27 cellular contexts compared by ENCODE assay signal in the genomic region with DNA sequence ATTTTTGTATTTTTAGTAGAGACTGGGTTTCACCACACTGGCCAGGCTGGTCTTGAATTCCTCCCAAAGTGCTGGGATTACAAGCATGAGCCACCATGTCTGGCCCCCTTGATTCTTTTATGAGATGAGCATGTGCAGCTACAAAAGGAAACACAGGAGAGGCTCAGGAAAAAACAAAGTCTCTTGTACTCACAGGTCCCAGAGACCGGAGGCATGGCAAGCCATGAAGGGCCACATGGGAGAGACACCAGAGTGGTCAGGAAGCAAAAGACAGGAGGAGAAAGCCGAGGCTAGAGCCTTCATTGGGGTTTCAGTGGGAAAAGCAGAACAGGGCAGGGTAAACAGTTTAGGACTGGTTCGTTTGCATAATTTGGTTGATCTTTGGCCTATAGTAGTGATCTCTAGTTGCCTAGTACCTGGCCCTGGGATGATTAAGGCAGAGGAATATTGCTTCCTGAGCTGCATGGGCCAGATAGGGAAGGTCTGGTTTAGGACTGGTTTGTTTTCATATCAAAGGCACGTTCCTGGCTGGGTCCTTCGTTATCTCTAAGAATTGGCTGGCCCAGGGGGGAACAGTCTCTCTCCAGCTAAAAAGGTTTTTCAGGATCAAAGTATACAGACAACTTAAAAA. TPM values are rescaled to one million over a fixed set of nuclear protein-coding genes. Genes with fewer than 3 reads are reported as not detected.
"Had no signal": no experiment of that assay in that cellular context is flagged by ENCODE, and none has a peak within 500 bp of the region (broad histone marks: within the 10 kb centered on the region; RNA-seq: fewer than 3 reads in every experiment).

No MANE protein-coding gene starts in this region.

- DNase-seq: activated CD4-positive, alpha-beta T cell treated with anti-CD3 and anti-CD28 coated beads, Interleukin-2, amount 50 U/mL, for 1 hour; activated CD4-positive, CD25-positive, alpha-beta regulatory T cell treated with anti-CD3 and anti-CD28 coated beads, Interleukin-2, amount 50 U/mL, for 72 hours; activated CD8-positive, alpha-beta T cell treated with anti-CD3 and anti-CD28 coated beads, Interleukin-2, amount 10 ng/mL, durations not matched to agents 7 days and 5 days; activated T-cell treated with anti-CD3 and anti-CD28 coated beads, Interleukin-2, amount 50 U/mL, for 1 hour; aorta; effector CD4-positive, alpha-beta T cell; foreskin melanocyte; naive B cell; retina; sigmoid colon; stimulated activated CD4-positive, alpha-beta T cell treated with anti-CD3 and anti-CD28 coated beads, Interleukin-2, amount 100 ng/mL, for 48 hours; stimulated activated CD8-positive, alpha-beta memory T cell treated with anti-CD3 and anti-CD28 coated beads, Interleukin-4, amount 100 ng/mL, for 48 hours; stimulated activated naive CD4-positive, alpha-beta T cell treated with Interleukin-2 at 50 U/mL for 16 hours; SW 1271; T-helper 17 cell; upper lobe of left lung; WERI-Rb-1 had no signal

- H3K27ac Mint-ChIP-seq: activated CD8-positive, alpha-beta T cell treated with anti-CD3 and anti-CD28 coated beads, Interleukin-2, amount 10 ng/mL, durations not matched to agents 7 days and 5 days; brain; memory B cell; progenitor cell of endocrine pancreas; T-helper 17 cell had no signal

- H3K9me3 Mint-ChIP-seq: activated naive CD4-positive, alpha-beta T cell treated with anti-CD3 and anti-CD28 coated beads, Interleukin-2, amount 50 U/mL, for 72 hours; brain; memory B cell had no signal

- H3K4me1 Mint-ChIP-seq: brain, naive B cell had no signal

- H3K36me3 Mint-ChIP-seq: activated naive CD4-positive, alpha-beta T cell treated with anti-CD3 and anti-CD28 coated beads, Interleukin-2, amount 50 U/mL, for 72 hours; brain; naive B cell had no signal

- H3K36me3 ChIP-seq: sigmoid colon, thoracic aorta, upper lobe of left lung, WERI-Rb-1 had no signal

- H3K79me2 ChIP-seq: hepatocyte had no signal

- H2AFZ ChIP-seq: hepatocyte had no signal

- H3K4me1 ChIP-seq: sigmoid colon, upper lobe of left lung had no signal

- H3K4me2 ChIP-seq: hepatocyte had no signal

- H3K27ac ChIP-seq: hepatocyte, sigmoid colon, thoracic aorta, upper lobe of left lung, WERI-Rb-1 had no signal

- H3K27me3 ChIP-seq: hepatocyte, sigmoid colon, upper lobe of left lung had no signal

- ATAC-seq: activated CD8-positive, alpha-beta T cell treated with anti-CD3 and anti-CD28 coated beads, Interleukin-2, amount 10 ng/mL, durations not matched to agents 7 days and 5 days; activated naive CD4-positive, alpha-beta T cell treated with anti-CD3 and anti-CD28 coated beads, Interleukin-2, amount 50 U/mL, for 72 hours; T-helper 17 cell had no signal

- H3K9me3 ChIP-seq: sigmoid colon, thoracic aorta, upper lobe of left lung had no signal

- H3K4me3 Mint-ChIP-seq: activated CD8-positive, alpha-beta T cell treated with anti-CD3 and anti-CD28 coated beads, Interleukin-2, amount 10 ng/mL, durations not matched to agents 7 days and 5 days; brain; memory B cell; T-helper 17 cell had no signal

- H3K27me3 Mint-ChIP-seq: T-helper 17 cell had no signal

- H3K4me3 ChIP-seq: hepatocyte, sigmoid colon, thoracic aorta, upper lobe of left lung had no signal

RNA-seq across cellular contexts. Expression of gene PRND, which starts 48.2 kb away (rescaled TPM):
- total RNA-seq: activated CD8-positive, alpha-beta T cell treated with anti-CD3 and anti-CD28 coated beads, Interleukin-2, amount 10 ng/mL, durations not matched to agents 7 days and 5 days; activated naive CD4-positive, alpha-beta T cell treated with anti-CD3 and anti-CD28 coated beads, Interleukin-2, amount 50 U/mL, for 72 hours; chondrocyte; mucosa of gallbladder; progenitor cell of endocrine pancreas; T-helper 17 cell; thoracic aorta had no signal
- polyA plus RNA-seq: aorta, esophagus, neural cell had no signal
